In genomic region chr3:181712505-181713299, GRCh38 we compare ENCODE assay signal across 9 cellular contexts. TPM values are rescaled to one million over a fixed set of nuclear protein-coding genes. Genes with fewer than 3 reads are reported as not detected.
DNase-seq lines count a peak whose midpoint lies in the region; ATAC-seq lines count a peak whose summit lies in the region.
"Had no signal": no experiment of that assay in that cellular context is flagged by ENCODE, and none has a peak within 500 bp of the region (broad histone marks: within the 10 kb centered on the region; RNA-seq: fewer than 3 reads in every experiment).

No MANE protein-coding gene starts in this region.

- no peak overlapping the region for H3K4me3 Mint-ChIP-seq in activated naive CD4-positive, alpha-beta T cell treated with anti-CD3 and anti-CD28 coated beads, Interleukin-2, amount 10 ng/mL, durations not matched to agents 7 days and 5 days
- H3K4me3 Mint-ChIP-seq in activated T-helper 1 cell treated with anti-CD3 and anti-CD28 coated beads, Interleukin-12 subunit alpha, Interleukin-12 subunit beta, Interleukin-2, Interleukin-4 antibody, amounts not matched to agents 30 ng/mL and 10 ng/mL and 1 ng/mL, durations not matched to agents 14 hours and 24 hours and 36 hours, result no peak overlapping the region

- no peaks in the 10 kb centered on the region for H3K36me3 ChIP-seq in urinary bladder (ENCODE audit: insufficient read depth)

- H3K4me1 ChIP-seq in urinary bladder (ENCODE audit: insufficient read depth), result peaks cover 3% of the 10 kb centered on the region

- H3K4me3 ChIP-seq in urinary bladder (ENCODE audit: low read depth, low read length), result peak overlapping the region; percentile 45

- peaks cover 7% of the 10 kb centered on the region for H3K4me1 Mint-ChIP-seq in activated naive CD4-positive, alpha-beta T cell treated with anti-CD3 and anti-CD28 coated beads, Interleukin-2, amount 10 ng/mL, durations not matched to agents 7 days and 5 days
- peaks cover 9% of the 10 kb centered on the region for H3K4me1 Mint-ChIP-seq in activated T-helper 1 cell treated with anti-CD3 and anti-CD28 coated beads, Interleukin-12 subunit alpha, Interleukin-12 subunit beta, Interleukin-2, Interleukin-4 antibody, amounts not matched to agents 30 ng/mL and 10 ng/mL and 1 ng/mL, durations not matched to agents 14 hours and 24 hours and 36 hours (ENCODE audit: low read depth)

- 3% methylated on average over 70 of the region's 70 CpGs for WGBS in urinary bladder

- intact Hi-C loops in activated T-helper 1 cell treated with anti-CD3 and anti-CD28 coated beads, Interleukin-12 subunit alpha, Interleukin-12 subunit beta, Interleukin-2, Interleukin-4 antibody, amounts not matched to agents 30 ng/mL and 10 ng/mL and 1 ng/mL, durations not matched to agents 14 hours and 24 hours and 36 hours (cut with micrococcal nuclease), result no loop called here

- peak overlapping the region; percentile 75 for H3K27ac Mint-ChIP-seq in activated naive CD4-positive, alpha-beta T cell treated with anti-CD3 and anti-CD28 coated beads, Interleukin-2, amount 10 ng/mL, durations not matched to agents 7 days and 5 days
- peak overlapping the region; percentile 58 for H3K27ac Mint-ChIP-seq in activated T-helper 1 cell treated with anti-CD3 and anti-CD28 coated beads, Interleukin-12 subunit alpha, Interleukin-12 subunit beta, Interleukin-2, Interleukin-4 antibody, amounts not matched to agents 30 ng/mL and 10 ng/mL and 1 ng/mL, durations not matched to agents 14 hours and 24 hours and 36 hours

- peak; percentile 9 for ATAC-seq in left lobe of liver

- peaks cover 26% of the 10 kb centered on the region for H3K27me3 Mint-ChIP-seq in activated naive CD4-positive, alpha-beta T cell treated with anti-CD3 and anti-CD28 coated beads, Interleukin-2, amount 10 ng/mL, durations not matched to agents 7 days and 5 days
- H3K27me3 Mint-ChIP-seq in activated T-helper 1 cell treated with anti-CD3 and anti-CD28 coated beads, Interleukin-12 subunit alpha, Interleukin-12 subunit beta, Interleukin-2, Interleukin-4 antibody, amounts not matched to agents 30 ng/mL and 10 ng/mL and 1 ng/mL, durations not matched to agents 14 hours and 24 hours and 36 hours (ENCODE audit: insufficient read depth), result peaks cover 62% of the 10 kb centered on the region

- no peak for DNase-seq in activated naive CD4-positive, alpha-beta T cell treated with anti-CD3 and anti-CD28 coated beads, Interleukin-2, amount 10 ng/mL, durations not matched to agents 7 days and 5 days
- DNase-seq in activated naive CD4-positive, alpha-beta T cell treated with Interleukin-2 at 50 U/mL for 16 hours, result no peak
- DNase-seq in activated T-helper 1 cell treated with anti-CD3 and anti-CD28 coated beads, Interleukin-12 subunit alpha, Interleukin-12 subunit beta, Interleukin-2, Interleukin-4 antibody, amounts not matched to agents 30 ng/mL and 10 ng/mL and 1 ng/mL, durations not matched to agents 14 hours and 24 hours and 36 hours (ENCODE audit: low spot score), result no peak
- DNase-seq in left lobe of liver (ENCODE audit: low spot score) (no peak), NCI-H1694 treated with DMSO at 0.1 percent for 48 hours (lab: John Stamatoyannopoulos, UW) (no peak), NAMALWA (ENCODE audit: low spot score) (no peak)
- no peak for DNase-seq in activated CD4-positive, CD25-positive, alpha-beta regulatory T cell (lab: John Stamatoyannopoulos, UW)

- no peak overlapping the region for H3K27ac ChIP-seq in urinary bladder (ENCODE audit: low read depth)

- H3K36me3 Mint-ChIP-seq in activated naive CD4-positive, alpha-beta T cell treated with anti-CD3 and anti-CD28 coated beads, Interleukin-2, amount 10 ng/mL, durations not matched to agents 7 days and 5 days, result peaks cover 4% of the 10 kb centered on the region
- H3K36me3 Mint-ChIP-seq in activated T-helper 1 cell treated with anti-CD3 and anti-CD28 coated beads, Interleukin-12 subunit alpha, Interleukin-12 subunit beta, Interleukin-2, Interleukin-4 antibody, amounts not matched to agents 30 ng/mL and 10 ng/mL and 1 ng/mL, durations not matched to agents 14 hours and 24 hours and 36 hours (ENCODE audit: low read depth), result no peaks in the 10 kb centered on the region

- H3K9me3 Mint-ChIP-seq in activated naive CD4-positive, alpha-beta T cell treated with anti-CD3 and anti-CD28 coated beads, Interleukin-2, amount 10 ng/mL, durations not matched to agents 7 days and 5 days, result no peaks in the 10 kb centered on the region
- no peaks in the 10 kb centered on the region for H3K9me3 Mint-ChIP-seq in activated T-helper 1 cell treated with anti-CD3 and anti-CD28 coated beads, Interleukin-12 subunit alpha, Interleukin-12 subunit beta, Interleukin-2, Interleukin-4 antibody, amounts not matched to agents 30 ng/mL and 10 ng/mL and 1 ng/mL, durations not matched to agents 14 hours and 24 hours and 36 hours

- CTCF ChIA-PET in activated naive CD4-positive, alpha-beta T cell treated with anti-CD3 and anti-CD28 coated beads, Interleukin-2, amount 10 ng/mL, durations not matched to agents 7 days and 5 days (lab: Charles Lee), result interaction anchor here (1.7 kb wide), 1 partner anchor 13 kb away, joined by 6 read pairs; no protein-coding TSS in a partner anchor

RNA-seq across cellular contexts. Expression of gene SOX2, which starts 1.0 kb away (rescaled TPM):
- total RNA-seq in activated T-helper 1 cell treated with anti-CD3 and anti-CD28 coated beads, Interleukin-12 subunit alpha, Interleukin-12 subunit beta, Interleukin-2, Interleukin-4 antibody, amounts not matched to agents 30 ng/mL and 10 ng/mL and 1 ng/mL, durations not matched to agents 14 hours and 24 hours and 36 hours, result 0.07 and 0.10 TPM in 2 replicates
- total RNA-seq in left lobe of liver (0.23 TPM), urinary bladder (3.8 TPM)
- polyA plus RNA-seq in urinary bladder, result 2.2 TPM
- total RNA-seq: G401 had no signal
